1 cellular context compared by ENCODE assay signal in the genomic region with DNA sequence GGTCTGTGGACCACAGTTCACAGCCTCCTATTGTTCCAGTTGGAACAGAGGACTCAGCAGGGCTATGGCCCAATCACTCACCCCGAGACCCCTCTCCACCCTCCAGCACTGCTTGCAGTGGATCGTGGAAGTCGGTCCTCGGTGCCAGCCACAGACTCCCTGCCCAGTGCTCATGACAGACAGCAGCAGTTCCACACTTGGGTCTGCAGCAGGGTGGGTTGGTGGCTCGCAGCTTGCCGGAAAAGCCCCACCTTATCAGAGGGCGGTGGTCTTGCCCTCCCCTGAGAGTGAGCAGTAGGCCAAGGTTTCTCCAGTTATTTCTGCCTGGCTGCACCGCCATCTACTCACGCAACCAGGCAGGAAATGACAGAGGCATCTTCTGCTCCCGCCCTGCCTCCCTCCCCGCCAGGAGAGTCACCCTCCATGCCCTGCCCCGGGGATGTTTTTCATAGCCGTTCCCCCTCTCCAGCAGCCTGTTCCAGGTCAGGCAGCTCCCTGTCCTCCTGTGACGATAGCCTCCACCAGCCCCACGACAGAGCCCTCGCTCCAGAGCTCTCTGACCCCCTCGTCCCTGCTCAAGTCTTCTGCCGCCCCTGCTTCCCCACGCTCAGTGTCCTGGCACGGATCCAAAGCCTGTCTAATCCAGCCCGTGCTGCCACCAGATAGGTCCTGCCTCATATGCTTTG.
TF ChIP-seq lines count a peak whose summit lies in the region.

No MANE protein-coding gene starts in this region.

TF ChIP-seq in K562, 482 proteins besides CTCF, POLR2A, EP300 and RAD21:
- TF ChIP-seq ETV5 (CRISPR knock-in tag; IDR thresholded peaks at IDR 0.05; ENCODE audit: low read depth) = no peak
- TF ChIP-seq KDM2B (CRISPR knock-in tag; IDR thresholded peaks at IDR 0.05) = no peak
- no peak for TF ChIP-seq ZBTB49 (CRISPR knock-in tag; IDR thresholded peaks at IDR 0.05; ENCODE audit: borderline replicate concordance)
- no peak for TF ChIP-seq PRDM10 (IDR thresholded peaks at IDR 0.05; ENCODE audit: partially characterized antibody)
- no peak for TF ChIP-seq TOE1 (IDR thresholded peaks at IDR 0.05; ENCODE audit: borderline replicate concordance)
- no peak for TF ChIP-seq TOE1 (CRISPR knock-in tag; IDR thresholded peaks at IDR 0.05; ENCODE audit: borderline replicate concordance, low read depth)
- TF ChIP-seq ZNF77 (CRISPR knock-in tag; IDR thresholded peaks at IDR 0.05) = no peak
- no peak for TF ChIP-seq IFI16 (CRISPR knock-in tag; IDR thresholded peaks at IDR 0.05)
- TF ChIP-seq NFIC (IDR thresholded peaks at IDR 0.05) = peak; percentile 87
